In genomic region chr1:208581252-208581651, GRCh38 we compare ENCODE assay signal across 14 cellular contexts.
DNase-seq lines count a peak whose midpoint lies in the region; TF ChIP-seq lines count a peak whose summit lies in the region.
"Had no signal": no experiment of that assay in that cellular context is flagged by ENCODE, and none has a peak within 500 bp of the region (broad histone marks: within the 10 kb centered on the region; RNA-seq: fewer than 3 reads in every experiment).

No MANE protein-coding gene starts in this region.

- no peak for TF ChIP-seq CTCF in astrocyte of the cerebellum (IDR thresholded peaks at IDR 0.05; ENCODE audit: low read depth, low read length, missing control alignments)
- TF ChIP-seq CTCF in glutamatergic neuron (IDR thresholded peaks at IDR 0.05; ENCODE audit: partially characterized antibody, unreplicated experiment), result no peak
- no peak for TF ChIP-seq CTCF in coronary artery (IDR thresholded peaks at IDR 0.05)

- H3K27ac ChIP-seq in coronary artery, result no peak overlapping the region
- H3K27ac ChIP-seq: BLaER1 had no signal

- H3K4me3 ChIP-seq in astrocyte of the cerebellum (ENCODE audit: low read depth, low read length) (no peak overlapping the region), coronary artery (no peak overlapping the region)
- H3K4me3 ChIP-seq: BLaER1, K562 had no signal

- H3K36me3 Mint-ChIP-seq in glutamatergic neuron (ENCODE audit: unreplicated experiment), result no peaks in the 10 kb centered on the region

- DNase-seq in NCI-H82 (lab: John Stamatoyannopoulos, UW) (peak; percentile 55), NCI-H82 treated with DMSO at 0.1 percent for 48 hours (lab: John Stamatoyannopoulos, UW; ENCODE audit: unreplicated experiment) (no peak), astrocyte of the cerebellum (ENCODE audit: low read depth) (peak; percentile 8), glutamatergic neuron (no peak), coronary artery (ENCODE audit: low spot score) (no peak), cerebellar nuclear complex (lab: John Stamatoyannopoulos, UW) (no peak), NCI-H345 (lab: John Stamatoyannopoulos, UW) (no peak)
- DNase-seq: 8988T, AML-193, DMS53, GOT3, H9 had no signal

- in situ Hi-C loops in astrocyte of the cerebellum (cut with HindIII; ENCODE audit: low sequenced_read_pairs), result no loop called here

- no peaks in the 10 kb centered on the region for H3K27me3 Mint-ChIP-seq in glutamatergic neuron (ENCODE audit: unreplicated experiment)

- H3K4me1 Mint-ChIP-seq in glutamatergic neuron (ENCODE audit: low read depth, unreplicated experiment), result peaks cover 23% of the 10 kb centered on the region

- H3K27ac Mint-ChIP-seq in glutamatergic neuron (ENCODE audit: unreplicated experiment), result peak overlapping the region; percentile 76
- H3K27ac Mint-ChIP-seq: H9 had no signal

- peaks cover 2% of the 10 kb centered on the region for H3K9me3 Mint-ChIP-seq in glutamatergic neuron (ENCODE audit: unreplicated experiment)
- H3K9me3 Mint-ChIP-seq: H9 had no signal

- peak overlapping the region; percentile 69 for H3K4me3 Mint-ChIP-seq in glutamatergic neuron (ENCODE audit: unreplicated experiment)
- H3K4me3 Mint-ChIP-seq: H9 had no signal

Comparison
In these comparisons a context has a peak if more than half of its experiments do, and no peak if none do; other contexts are left out.
1. DNase-seq: peak in NCI-H82 (single experiment) and astrocyte of the cerebellum (single experiment); none in NCI-H82 treated with DMSO at 0.1 percent for 48 hours (single experiment), glutamatergic neuron (single experiment), coronary artery (single experiment), cerebellar nuclear complex (0 of 2) and NCI-H345 (single experiment).